In the genomic region with DNA sequence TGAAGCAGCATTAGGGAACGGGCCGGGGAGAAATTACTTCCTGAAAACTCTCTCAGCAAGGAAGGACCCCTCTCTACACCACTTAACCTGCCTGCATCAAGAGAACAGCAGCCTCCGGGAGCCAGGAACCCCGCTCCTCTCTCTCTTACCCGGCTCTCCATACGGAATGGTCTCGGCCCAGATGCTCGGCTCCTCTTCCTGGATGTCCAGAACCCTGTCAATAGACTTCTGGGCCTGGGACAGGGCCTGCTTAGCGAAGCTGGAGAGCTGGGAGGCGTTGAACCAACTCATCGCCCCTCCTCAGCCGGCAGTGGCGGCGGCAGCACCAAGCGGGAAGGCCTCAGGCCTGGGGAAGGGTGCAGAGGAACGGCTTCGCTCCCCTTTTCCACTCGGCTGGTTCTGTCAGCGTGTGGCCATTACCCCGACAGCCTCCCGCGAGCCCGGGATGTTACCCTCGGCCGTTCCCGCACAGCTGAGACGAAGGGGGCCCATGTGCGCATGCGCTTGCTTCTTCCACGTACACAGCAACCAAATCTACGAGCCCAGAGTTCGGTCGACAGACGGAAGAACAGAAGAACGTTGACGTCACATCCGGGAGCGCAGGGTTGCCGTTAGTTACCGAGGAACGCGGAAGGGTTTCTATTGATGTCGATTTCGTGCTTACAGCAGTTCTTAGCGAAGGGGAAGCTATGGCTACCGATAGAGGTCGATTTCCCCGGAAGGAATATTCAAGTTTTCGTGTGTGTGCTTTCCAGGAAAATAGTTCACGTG, we compare ENCODE assay signal across 8 cellular contexts. TPM values are rescaled to one million over a fixed set of nuclear protein-coding genes. Genes with fewer than 3 reads are reported as not detected.
A peak's percentile ranks its signal among the peaks of the same experiment; 100 is the strongest.
DNase-seq lines count a peak whose midpoint lies in the region; ATAC-seq and TF ChIP-seq lines count a peak whose summit lies in the region.

A gene with protein sequence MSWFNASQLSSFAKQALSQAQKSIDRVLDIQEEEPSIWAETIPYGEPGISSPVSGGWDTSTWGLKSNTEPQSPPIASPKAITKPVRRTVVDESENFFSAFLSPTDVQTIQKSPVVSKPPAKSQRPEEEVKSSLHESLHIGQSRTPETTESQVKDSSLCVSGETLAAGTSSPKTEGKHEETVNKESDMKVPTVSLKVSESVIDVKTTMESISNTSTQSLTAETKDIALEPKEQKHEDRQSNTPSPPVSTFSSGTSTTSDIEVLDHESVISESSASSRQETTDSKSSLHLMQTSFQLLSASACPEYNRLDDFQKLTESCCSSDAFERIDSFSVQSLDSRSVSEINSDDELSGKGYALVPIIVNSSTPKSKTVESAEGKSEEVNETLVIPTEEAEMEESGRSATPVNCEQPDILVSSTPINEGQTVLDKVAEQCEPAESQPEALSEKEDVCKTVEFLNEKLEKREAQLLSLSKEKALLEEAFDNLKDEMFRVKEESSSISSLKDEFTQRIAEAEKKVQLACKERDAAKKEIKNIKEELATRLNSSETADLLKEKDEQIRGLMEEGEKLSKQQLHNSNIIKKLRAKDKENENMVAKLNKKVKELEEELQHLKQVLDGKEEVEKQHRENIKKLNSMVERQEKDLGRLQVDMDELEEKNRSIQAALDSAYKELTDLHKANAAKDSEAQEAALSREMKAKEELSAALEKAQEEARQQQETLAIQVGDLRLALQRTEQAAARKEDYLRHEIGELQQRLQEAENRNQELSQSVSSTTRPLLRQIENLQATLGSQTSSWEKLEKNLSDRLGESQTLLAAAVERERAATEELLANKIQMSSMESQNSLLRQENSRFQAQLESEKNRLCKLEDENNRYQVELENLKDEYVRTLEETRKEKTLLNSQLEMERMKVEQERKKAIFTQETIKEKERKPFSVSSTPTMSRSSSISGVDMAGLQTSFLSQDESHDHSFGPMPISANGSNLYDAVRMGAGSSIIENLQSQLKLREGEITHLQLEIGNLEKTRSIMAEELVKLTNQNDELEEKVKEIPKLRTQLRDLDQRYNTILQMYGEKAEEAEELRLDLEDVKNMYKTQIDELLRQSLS (minus strand): TSS at position 538 of the 771 bp plus-strand sequence. CDS start 247 bp downstream, at position 291.

- H3K9me3 ChIP-seq in HUES6 (ENCODE audit: control insufficient read depth, insufficient read depth, low read depth, low read length) (no peaks in the 10 kb centered on the region), muscle layer of colon (ENCODE audit: low read length) (no peaks in the 10 kb centered on the region)

- DNase-seq in CD14-positive monocyte (ENCODE audit: low spot score) (peak; percentile 98), epithelial cell of prostate (ENCODE audit: low read depth, low spot score) (peak; percentile 96), NCI-H2107 (lab: John Stamatoyannopoulos, UW) (no peak)
- peak; percentile 86 to 96 (median 94) for DNase-seq in activated CD8-positive, alpha-beta memory T cell treated with anti-CD3 and anti-CD28 coated beads for 48 hours (ENCODE audit: low read depth in 2 of 3, low spot score in 2 of 3)
- peak; percentile 94 to 97 for DNase-seq in stimulated activated CD8-positive, alpha-beta memory T cell treated with anti-CD3 and anti-CD28 coated beads, Interleukin-7, amount 100 ng/mL, for 4 hours (ENCODE audit: low read depth in 2 of 2)

- H3K4me1 ChIP-seq in HUES6 (ENCODE audit: control insufficient read depth, insufficient read depth, low read length) = peaks cover 6% of the 10 kb centered on the region; the same call in 1 of the 2 replicates
- H3K4me1 ChIP-seq in muscle layer of colon (ENCODE audit: insufficient read depth, low read length) = peaks cover 21% of the 10 kb centered on the region

- peaks cover 26% of the 10 kb centered on the region for H3K4me1 Mint-ChIP-seq in CD14-positive monocyte

- H3K27ac Mint-ChIP-seq in CD14-positive monocyte = peak within 1 kb of the TSS; percentile 96 to 99 (median 99)

- peaks cover 41% of the 10 kb centered on the region for H3K36me3 ChIP-seq in HUES6 (ENCODE audit: control insufficient read depth, insufficient read depth, low read length)
- peaks cover 13% of the 10 kb centered on the region for H3K36me3 ChIP-seq in muscle layer of colon (ENCODE audit: insufficient read depth, low read length)

- peaks cover 36 to 48% of the 10 kb centered on the region in 2 donors for H3K36me3 Mint-ChIP-seq in CD14-positive monocyte

- H3K27me3 ChIP-seq in HUES6 (ENCODE audit: control insufficient read depth, insufficient read depth, low read length) (no peaks in the 10 kb centered on the region), muscle layer of colon (ENCODE audit: control insufficient read depth in 1 of 2, insufficient read depth in 2 of 2, low read length in 2 of 2) (no peaks in the 10 kb centered on the region)

- H3K27ac ChIP-seq in HUES6 (ENCODE audit: low read depth, low read length) (peak within 1 kb of the TSS; percentile 55), epithelial cell of prostate (peak within 1 kb of the TSS; percentile 90), muscle layer of colon (ENCODE audit: low read depth, low read length) (peak within 1 kb of the TSS; percentile 94)

- peaks cover 0 to 2% (median 0%) of the 10 kb centered on the region in 7 donors for H3K9me3 Mint-ChIP-seq in CD14-positive monocyte

- H3K9ac ChIP-seq in HUES6 (ENCODE audit: low read length) (peak within 1 kb of the TSS; percentile 88), muscle layer of colon (ENCODE audit: low read length) (peak within 1 kb of the TSS; percentile 97)

- no peak for TF ChIP-seq CTCF in CD14-positive monocyte (IDR thresholded peaks at IDR 0.05)

- intact Hi-C loops in CD14-positive monocyte (cut with micrococcal nuclease) = loop anchor here (2.0 to 5.0 kb wide), 2 partner anchors 29 to 35 kb away; a partner anchor contains a TSS

- H3K4me3 ChIP-seq in HUES6 (ENCODE audit: low read depth, low read length) = peak within 1 kb of the TSS; percentile 87
- peak within 1 kb of the TSS; percentile 79 to 92 for H3K4me3 ChIP-seq in muscle layer of colon (ENCODE audit: low read depth in 1 of 2, low read length in 2 of 2)

- peak within 1 kb of the TSS; percentile 95 to 97 for H3K4me3 Mint-ChIP-seq in CD14-positive monocyte

- peak; percentile 97 for ATAC-seq in GM21381 (IDR thresholded peaks at IDR 0.05; ENCODE audit: unreplicated experiment)

- H3K27me3 Mint-ChIP-seq in CD14-positive monocyte (ENCODE audit: low read depth in 3 of 3) = peaks cover 0 to 2% (median 0%) of the 10 kb centered on the region in 3 donors

RNA-seq across cellular contexts. Expression of the gene that starts here (rescaled TPM):
- 10 to 100 TPM; 23.1 to 25.6 TPM for polyA plus RNA-seq in CD14-positive monocyte
